ENCODE assay signal across 1 cellular context in genomic region chr20:47125553-47126373, GRCh38.
TF ChIP-seq lines count a peak whose summit lies in the region.

No MANE protein-coding gene starts in this region.

TF ChIP-seq in HCT116, 20 proteins besides CTCF, POLR2A, EP300 and RAD21 (continued from another document):
- TF ChIP-seq ZBTB33 (IDR thresholded peaks at IDR 0.05; ENCODE audit: extremely low read depth, insufficient replicate concordance, low read length) = no peak
- TF ChIP-seq EZH2 (IDR thresholded peaks at IDR 0.05) = no peak
- TF ChIP-seq POLR2AphosphoS5 (IDR thresholded peaks at IDR 0.05; ENCODE audit: low read depth, low read length) = no peak
- TF ChIP-seq CEBPB (IDR thresholded peaks at IDR 0.05; ENCODE audit: low read depth) = no peak
- TF ChIP-seq ATF3 (IDR thresholded peaks at IDR 0.05) = no peak
- no peak for TF ChIP-seq YY1 (IDR thresholded peaks at IDR 0.05; ENCODE audit: extremely low read depth, insufficient replicate concordance, low read depth, low read length)
- no peak for TF ChIP-seq SIN3A (IDR thresholded peaks at IDR 0.05; ENCODE audit: low read depth)
TF ChIP-seq in HCT116: peak in this region for 0.
